Comparison of ENCODE assay signal across 17 cellular contexts in the genomic region with DNA sequence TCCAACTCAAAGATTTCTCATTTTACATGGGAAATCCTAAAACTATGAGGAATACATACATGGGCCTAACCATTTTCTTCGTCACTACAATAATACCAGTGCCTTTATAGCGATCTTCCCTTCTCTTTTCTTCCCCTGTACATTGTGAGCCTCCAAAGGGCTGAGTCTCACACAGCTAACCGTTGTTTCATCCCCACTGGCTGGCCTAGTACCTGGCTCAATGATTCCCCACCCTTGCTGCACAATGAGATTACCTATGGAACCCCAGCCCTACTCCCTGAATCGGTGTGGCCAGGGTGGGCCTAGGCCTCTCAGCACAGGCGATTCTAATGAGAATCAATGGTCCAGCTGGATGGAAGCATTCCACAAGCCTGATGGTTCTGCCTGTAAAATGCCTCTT. TPM values are rescaled to one million over a fixed set of nuclear protein-coding genes. Genes with fewer than 3 reads are reported as not detected.
DNase-seq lines count a peak whose midpoint lies in the region; ATAC-seq and TF ChIP-seq lines count a peak whose summit lies in the region.
"Had no signal": no experiment of that assay in that cellular context is flagged by ENCODE, and none has a peak within 500 bp of the region (broad histone marks: within the 10 kb centered on the region; RNA-seq: fewer than 3 reads in every experiment).

No MANE protein-coding gene starts in this region.

- H3K4me2 ChIP-seq in Loucy (ENCODE audit: low read depth, low read length, poor library complexity, severe bottlenecking) = peak overlapping the region; percentile 4

- H3K4me1 Mint-ChIP-seq in endothelial cell (ENCODE audit: unreplicated experiment) = peaks cover 7% of the 10 kb centered on the region
- H3K4me1 Mint-ChIP-seq in stimulated activated memory B cell treated with anti-CD40 and anti-IgM and Interleukin-4, amounts not matched to agents 10 μg/mL and 1 μg/mL and 100 μg/mL, for 72 hours = peaks cover 63% of the 10 kb centered on the region

- intact Hi-C loops in left ventricle myocardium inferior (cut with micrococcal nuclease) = no loop called here
- intact Hi-C loops in left ventricle myocardium superior (cut with micrococcal nuclease) = no loop called here
- intact Hi-C loops in sigmoid colon (cut with DNase I) = no loop called here

- H4K20me1 ChIP-seq in Loucy (ENCODE audit: insufficient read depth, low read length, poor library complexity, severe bottlenecking) = peaks cover 44% of the 10 kb centered on the region

- TF ChIP-seq POLR2A in sigmoid colon (IDR thresholded peaks at IDR 0.05) = no peak

- H3K9me3 Mint-ChIP-seq in endothelial cell (ENCODE audit: unreplicated experiment) = peaks cover 5% of the 10 kb centered on the region
- H3K9me3 Mint-ChIP-seq in stimulated activated memory B cell treated with anti-CD40 and anti-IgM and Interleukin-4, amounts not matched to agents 10 μg/mL and 1 μg/mL and 100 μg/mL, for 72 hours = peaks cover 14% of the 10 kb centered on the region

- no peaks in the 10 kb centered on the region for H3K27me3 Mint-ChIP-seq in endothelial cell (ENCODE audit: unreplicated experiment)
- H3K27me3 Mint-ChIP-seq in stimulated activated memory B cell treated with anti-CD40 and anti-IgM and Interleukin-4, amounts not matched to agents 10 μg/mL and 1 μg/mL and 100 μg/mL, for 72 hours = no peaks in the 10 kb centered on the region

- no peak overlapping the region for H3K27ac Mint-ChIP-seq in endothelial cell (ENCODE audit: unreplicated experiment)
- peak overlapping the region; percentile 96 for H3K27ac Mint-ChIP-seq in stimulated activated memory B cell treated with anti-CD40 and anti-IgM and Interleukin-4, amounts not matched to agents 10 μg/mL and 1 μg/mL and 100 μg/mL, for 72 hours

- 95 to 96% methylated on average over 5 of the region's 5 CpGs for WGBS in sigmoid colon, 2 donors

- TF ChIP-seq CTCF in left ventricle myocardium inferior (IDR thresholded peaks at IDR 0.05; ENCODE audit: borderline replicate concordance) (no peak), Loucy (conservative IDR thresholded peaks at IDR 0.05; ENCODE audit: low read length) (no peak), endothelial cell (IDR thresholded peaks at IDR 0.05; ENCODE audit: unreplicated experiment) (no peak), sigmoid colon (IDR thresholded peaks at IDR 0.05) (no peak)

- H3K27ac ChIP-seq in left ventricle myocardium inferior (replicated peaks) (peak overlapping the region; percentile 82), sigmoid colon (peak overlapping the region in 1 of 4 donors; percentile 79)
- H3K27ac ChIP-seq: SK-N-MC had no signal

- DNase-seq in left ventricle myocardium inferior (no peak), left ventricle myocardium superior (no peak), endothelial cell (ENCODE audit: low spot score) (no peak), sigmoid colon (no peak), HAP-1 (ENCODE audit: low spot score in 2 of 2) (no peak)
- DNase-seq: activated CD4-positive, alpha-beta T cell treated with anti-CD3 and anti-CD28 coated beads for 48 hours; GDM1; Kasumi-1; NCI-H1417 treated with DMSO at 0.1 percent for 48 hours; NCI-H82; pancreas; stimulated activated CD4-positive, alpha-beta T cell treated with anti-CD3 and anti-CD28 coated beads, Interleukin-2, amount 100 ng/mL, for 48 hours had no signal

- peak overlapping the region; percentile 32 for H3K4me3 Mint-ChIP-seq in endothelial cell (ENCODE audit: unreplicated experiment)
- H3K4me3 Mint-ChIP-seq in stimulated activated memory B cell treated with anti-CD40 and anti-IgM and Interleukin-4, amounts not matched to agents 10 μg/mL and 1 μg/mL and 100 μg/mL, for 72 hours = no peak overlapping the region

- no peaks in the 10 kb centered on the region for H3K9me2 ChIP-seq in Loucy (replicated peaks; ENCODE audit: low read depth, low read length)

- H3K36me3 ChIP-seq in left ventricle myocardium inferior (peaks cover 3% of the 10 kb centered on the region), Loucy (ENCODE audit: insufficient read depth, low read length) (no peaks in the 10 kb centered on the region), sigmoid colon (no peaks in the 10 kb centered on the region), HAP-1 (replicated peaks) (peaks cover 4% of the 10 kb centered on the region; the same call in 1 of the 2 replicates)
- H3K36me3 ChIP-seq: pancreas had no signal

- H3K4me1 ChIP-seq in left ventricle myocardium inferior (peaks cover 75% of the 10 kb centered on the region), Loucy (ENCODE audit: insufficient read depth, low read length, poor library complexity, severe bottlenecking) (peaks cover 7% of the 10 kb centered on the region), sigmoid colon (peaks cover 0 to 48% (median 41%) of the 10 kb centered on the region in 4 donors), HAP-1 (peaks cover 31% of the 10 kb centered on the region)

- no peak overlapping the region for H3K4me3 ChIP-seq in left ventricle myocardium inferior
- H3K4me3 ChIP-seq in Loucy (ENCODE audit: low read length, poor library complexity, severe bottlenecking) = no peak overlapping the region
- H3K4me3 ChIP-seq in sigmoid colon = no peak overlapping the region
- no peak overlapping the region for H3K4me3 ChIP-seq in HAP-1
- H3K4me3 ChIP-seq: GM12878, pancreas, SK-N-MC had no signal

- in situ Hi-C loops in HAP-1 (cut with MboI; ENCODE audit: low sequenced_read_pairs) = no loop called here

- H3K79me2 ChIP-seq in Loucy (ENCODE audit: insufficient read depth, low read length) = peaks cover 85% of the 10 kb centered on the region

- H3K36me3 Mint-ChIP-seq in endothelial cell (ENCODE audit: low read depth, unreplicated experiment) = peaks cover 14% of the 10 kb centered on the region
- peaks cover 30% of the 10 kb centered on the region for H3K36me3 Mint-ChIP-seq in stimulated activated memory B cell treated with anti-CD40 and anti-IgM and Interleukin-4, amounts not matched to agents 10 μg/mL and 1 μg/mL and 100 μg/mL, for 72 hours

- H3K9me3 ChIP-seq in left ventricle myocardium inferior (replicated peaks) (peaks cover 20% of the 10 kb centered on the region), Loucy (ENCODE audit: insufficient read depth, low read depth, low read length) (peaks cover 12% of the 10 kb centered on the region), sigmoid colon (peaks cover 0 to 4% (median 1%) of the 10 kb centered on the region in 4 donors), HAP-1 (peaks cover 8% of the 10 kb centered on the region)
- H3K9me3 ChIP-seq: pancreas had no signal

- no peak for TF ChIP-seq EP300 in sigmoid colon (IDR thresholded peaks at IDR 0.05)

- H3K27me3 ChIP-seq in left ventricle myocardium inferior (ENCODE audit: low read depth) = no peaks in the 10 kb centered on the region
- H3K27me3 ChIP-seq in Loucy (ENCODE audit: insufficient read depth, low read length, poor library complexity, severe bottlenecking) = no peaks in the 10 kb centered on the region
- no peaks in the 10 kb centered on the region for H3K27me3 ChIP-seq in sigmoid colon
- no peaks in the 10 kb centered on the region for H3K27me3 ChIP-seq in HAP-1 (ENCODE audit: low read depth)
- H3K27me3 ChIP-seq: pancreas had no signal

- ATAC-seq in left ventricle myocardium superior = no peak
- ATAC-seq in stimulated activated memory B cell treated with anti-CD40 and anti-IgM and Interleukin-4, amounts not matched to agents 10 μg/mL and 1 μg/mL and 100 μg/mL, for 72 hours = no peak
- ATAC-seq in GM19324 (IDR thresholded peaks at IDR 0.05; ENCODE audit: low FRiP score, unreplicated experiment) = no peak

- H3K9ac ChIP-seq in Loucy (ENCODE audit: low read depth, low read length, poor library complexity, severe bottlenecking) = no peak overlapping the region

- H2AFZ ChIP-seq in Loucy (ENCODE audit: low read length) = no peak overlapping the region

- no peaks in the 10 kb centered on the region for H3F3A ChIP-seq in Loucy (ENCODE audit: low read depth)

RNA-seq across cellular contexts. Expression of gene PPTC7, which starts 16.1 kb away (rescaled TPM):
- 103 TPM for total RNA-seq in left ventricle myocardium inferior
- 124 TPM for total RNA-seq in left ventricle myocardium superior
- 13.7 TPM for total RNA-seq in endothelial cell (ENCODE audit: unreplicated experiment)
- 10 to 100 TPM; 19.4 to 30.3 (median 22.5) TPM for total RNA-seq in sigmoid colon
- polyA plus RNA-seq in sigmoid colon = 10 to 100 TPM; 16.1 to 24.5 (median 18.6) TPM

RNA-seq across cellular contexts. Expression of gene TCTN1, which starts 46.9 kb away (rescaled TPM):
- total RNA-seq in left ventricle myocardium inferior (21.6 TPM), left ventricle myocardium superior (25.5 TPM), endothelial cell (ENCODE audit: unreplicated experiment) (24.4 TPM), sigmoid colon (10 to 100 TPM; 34.6 to 38.6 (median 35.6) TPM)
- polyA plus RNA-seq in sigmoid colon = 1 to 10 TPM in 2 of 3 donors, under 1 TPM in 1; 0.92 to 8.7 (median 6.6) TPM
